ENCODE assay signal across 11 cellular contexts in genomic region chr4:39025552-39026085, GRCh38. TPM values are rescaled to one million over a fixed set of nuclear protein-coding genes. Genes with fewer than 3 reads are reported as not detected.
DNase-seq lines count a peak whose midpoint lies in the region; ATAC-seq and TF ChIP-seq lines count a peak whose summit lies in the region.
"Had no signal": no experiment of that assay in that cellular context is flagged by ENCODE, and none has a peak within 500 bp of the region (broad histone marks: within the 10 kb centered on the region; RNA-seq: fewer than 3 reads in every experiment).

No MANE protein-coding gene starts in this region.

- in situ Hi-C loops in astrocyte of the spinal cord (cut with HindIII; ENCODE audit: low sequenced_read_pairs) = no loop called here

- no peak overlapping the region for H3K27ac ChIP-seq in substantia nigra (ENCODE audit: low read depth, low read length, poor library complexity, severe bottlenecking)

- peaks cover 16% of the 10 kb centered on the region for H3K36me3 Mint-ChIP-seq in effector memory CD8-positive, alpha-beta T cell (ENCODE audit: insufficient read depth)

- H3K4me3 ChIP-seq in NB4 (ENCODE audit: low read depth, low read length) (peak overlapping the region; percentile 29), astrocyte of the spinal cord (ENCODE audit: low read depth, low read length) (no peak overlapping the region)

- H3K4me1 Mint-ChIP-seq in effector memory CD8-positive, alpha-beta T cell (ENCODE audit: low read depth in 2 of 2) = peaks cover 10 to 31% of the 10 kb centered on the region in 2 donors

- no peak for TF ChIP-seq POLR2A in NB4 (IDR thresholded peaks at IDR 0.05; ENCODE audit: extremely low read depth, insufficient read length)

- no peak overlapping the region for H3K4me3 Mint-ChIP-seq in effector memory CD8-positive, alpha-beta T cell
- H3K4me3 Mint-ChIP-seq: activated CD8-positive, alpha-beta T cell treated with anti-CD3 and anti-CD28 coated beads, Interleukin-2, amount 10 ng/mL, durations not matched to agents 7 days and 5 days had no signal

- H3K27ac Mint-ChIP-seq in effector memory CD8-positive, alpha-beta T cell = peak overlapping the region in 1 of 2 donors; percentile 23
- H3K27ac Mint-ChIP-seq: activated CD8-positive, alpha-beta T cell treated with anti-CD3 and anti-CD28 coated beads, Interleukin-2, amount 10 ng/mL, durations not matched to agents 7 days and 5 days had no signal

- TF ChIP-seq CTCF in NB4 (IDR thresholded peaks at IDR 0.05; ENCODE audit: low read depth, low read length) (no peak), astrocyte of the spinal cord (IDR thresholded peaks at IDR 0.05; ENCODE audit: low read depth, low read length) (no peak), omental fat pad (IDR thresholded peaks at IDR 0.05) (no peak)

- DNase-seq in SIG-M5 treated with dmso at 0.1 percent for 504 hours (lab: John Stamatoyannopoulos, UW; ENCODE audit: unreplicated experiment) (peak; percentile 8), SIG-M5 (lab: John Stamatoyannopoulos, UW) (no peak), NB4 (ENCODE audit: low read depth) (peak; percentile 74), astrocyte of the spinal cord (ENCODE audit: low read depth, low spot score) (peak; percentile 53), omental fat pad (ENCODE audit: low spot score) (no peak), substantia nigra (lab: John Stamatoyannopoulos, UW) (no peak)
- DNase-seq in effector memory CD8-positive, alpha-beta T cell = no peak
- DNase-seq: activated CD8-positive, alpha-beta T cell treated with anti-CD3 and anti-CD28 coated beads, Interleukin-2, amount 10 ng/mL, durations not matched to agents 7 days and 5 days; MM.1S; NCI-H2227 treated with DMSO at 0.1 percent for 48 hours had no signal

- H3K27me3 Mint-ChIP-seq in effector memory CD8-positive, alpha-beta T cell = no peaks in the 10 kb centered on the region

- H3K9me3 Mint-ChIP-seq in effector memory CD8-positive, alpha-beta T cell = no peaks in the 10 kb centered on the region

- peak; percentile 94 for ATAC-seq in omental fat pad (ENCODE audit: low FRiP score)
- ATAC-seq in effector memory CD8-positive, alpha-beta T cell (replicated peaks) = no peak
- ATAC-seq in HG03139 (IDR thresholded peaks at IDR 0.05; ENCODE audit: unreplicated experiment) = no peak
- ATAC-seq: activated CD8-positive, alpha-beta T cell treated with anti-CD3 and anti-CD28 coated beads, Interleukin-2, amount 10 ng/mL, durations not matched to agents 7 days and 5 days had no signal

RNA-seq across cellular contexts. Expression of gene TMEM156, which starts 6.6 kb away (rescaled TPM):
- total RNA-seq in omental fat pad = under 1 TPM in 1 of 4 donors, not detected in 3; 0.82 TPM

RNA-seq across cellular contexts. Expression of gene KLHL5, which starts 36.4 kb away (rescaled TPM):
- 10 to 100 TPM; 26.1 to 67.1 (median 53.5) TPM for total RNA-seq in omental fat pad

Comparison
In these comparisons a context has a peak if more than half of its experiments do, and no peak if none do; other contexts are left out.
1. DNase-seq: peak in SIG-M5 treated with dmso at 0.1 percent for 504 hours (single experiment), NB4 (single experiment) and astrocyte of the spinal cord (single experiment); none in SIG-M5 (single experiment), omental fat pad (single experiment), effector memory CD8-positive, alpha-beta T cell (0 of 3) and substantia nigra (0 of 49).